In the genomic region with DNA sequence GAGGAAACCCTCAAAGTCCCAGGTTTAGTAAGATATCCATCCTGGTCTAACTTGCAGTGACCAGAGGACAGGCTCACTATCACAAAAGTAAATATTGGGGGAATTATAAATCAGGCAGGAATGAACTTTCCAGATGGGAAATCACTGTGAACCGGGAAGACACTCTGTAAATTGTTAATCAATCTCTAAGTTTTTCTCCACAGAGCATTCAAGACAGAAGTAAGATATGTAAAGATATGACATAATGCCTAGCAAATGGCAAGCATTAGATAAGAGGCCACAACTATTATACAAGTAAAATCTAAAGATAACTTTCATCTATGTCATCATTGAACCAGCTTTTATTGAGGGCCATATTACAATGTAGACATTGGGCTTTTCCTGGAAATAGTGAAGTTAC, we compare ENCODE assay signal across 29 cellular contexts.
"Had no signal": no experiment of that assay in that cellular context is flagged by ENCODE, and none has a peak within 500 bp of the region (broad histone marks: within the 10 kb centered on the region; RNA-seq: fewer than 3 reads in every experiment).

No MANE protein-coding gene starts in this region.

- FAIRE-seq: urothelium cell line had no signal

- H3K4me3 Mint-ChIP-seq: stimulated activated effector memory CD8-positive, alpha-beta T cell treated with anti-CD3 and anti-CD28 coated beads, Interleukin-12 subunit alpha, Interleukin-12 subunit beta, amount 100 ng/mL, for 72 hours; stimulated activated memory B cell treated with anti-CD40 and anti-IgM and Interleukin-4, amounts not matched to agents 10 μg/mL and 1 μg/mL and 100 μg/mL, for 72 hours; stimulated activated naive B cell treated with anti-CD40 and anti-IgM and Interleukin-4, amounts not matched to agents 10 μg/mL and 1 μg/mL and 100 μg/mL, for 72 hours; stimulated activated naive CD8-positive, alpha-beta T cell treated with anti-CD3 and anti-CD28 coated beads, Interleukin-15, amount 100 ng/mL, for 72 hours; stimulated activated naive CD8-positive, alpha-beta T cell treated with anti-CD3 and anti-CD28 coated beads, Interleukin-15, Interleukin-2, amounts not matched to agents 100 ng/mL and 50 ng/mL, for 24 hours; type B pancreatic cell had no signal

- H3K9me3 ChIP-seq: stomach, suprapubic skin, testis, thoracic aorta, thyroid gland, tibial artery, tibial nerve, transverse colon, upper lobe of left lung, upper lobe of right lung, uterus, vagina had no signal

- H3K27me3 ChIP-seq: stomach, suprapubic skin, testis, thyroid gland, tibial artery, tibial nerve, transverse colon, upper lobe of left lung, upper lobe of right lung, uterus, vagina had no signal

- H3K27ac Mint-ChIP-seq: stimulated activated effector memory CD8-positive, alpha-beta T cell treated with anti-CD3 and anti-CD28 coated beads, Interleukin-12 subunit alpha, Interleukin-12 subunit beta, amount 100 ng/mL, for 72 hours; stimulated activated memory B cell treated with anti-CD40 and anti-IgM and Interleukin-4, amounts not matched to agents 10 μg/mL and 1 μg/mL and 100 μg/mL, for 72 hours; stimulated activated naive B cell treated with anti-CD40 and anti-IgM and Interleukin-4, amounts not matched to agents 10 μg/mL and 1 μg/mL and 100 μg/mL, for 72 hours; stimulated activated naive CD8-positive, alpha-beta T cell treated with anti-CD3 and anti-CD28 coated beads, Interleukin-15, amount 100 ng/mL, for 72 hours; stimulated activated naive CD8-positive, alpha-beta T cell treated with anti-CD3 and anti-CD28 coated beads, Interleukin-15, Interleukin-2, amounts not matched to agents 100 ng/mL and 50 ng/mL, for 24 hours; type B pancreatic cell had no signal

- H3K4me3 ChIP-seq: stomach, suprapubic skin, testis, thoracic aorta, thyroid gland, tibial artery, tibial nerve, transverse colon, upper lobe of left lung, upper lobe of right lung, uterus, vagina had no signal

- H3K4me1 Mint-ChIP-seq: stimulated activated effector memory CD8-positive, alpha-beta T cell treated with anti-CD3 and anti-CD28 coated beads, Interleukin-12 subunit alpha, Interleukin-12 subunit beta, amount 100 ng/mL, for 72 hours; stimulated activated memory B cell treated with anti-CD40 and anti-IgM and Interleukin-4, amounts not matched to agents 10 μg/mL and 1 μg/mL and 100 μg/mL, for 72 hours; stimulated activated naive B cell treated with anti-CD40 and anti-IgM and Interleukin-4, amounts not matched to agents 10 μg/mL and 1 μg/mL and 100 μg/mL, for 72 hours; stimulated activated naive CD8-positive, alpha-beta T cell treated with anti-CD3 and anti-CD28 coated beads, Interleukin-15, amount 100 ng/mL, for 72 hours had no signal

- H3K27me3 Mint-ChIP-seq: stimulated activated memory B cell treated with anti-CD40 and anti-IgM and Interleukin-4, amounts not matched to agents 10 μg/mL and 1 μg/mL and 100 μg/mL, for 72 hours; stimulated activated naive B cell treated with anti-CD40 and anti-IgM and Interleukin-4, amounts not matched to agents 10 μg/mL and 1 μg/mL and 100 μg/mL, for 72 hours; stimulated activated naive CD8-positive, alpha-beta T cell treated with anti-CD3 and anti-CD28 coated beads, Interleukin-15, amount 100 ng/mL, for 72 hours; stimulated activated naive CD8-positive, alpha-beta T cell treated with anti-CD3 and anti-CD28 coated beads, Interleukin-15, Interleukin-2, amounts not matched to agents 100 ng/mL and 50 ng/mL, for 24 hours had no signal

- H3K4me1 ChIP-seq: stomach, testis, thyroid gland, tibial artery, transverse colon, upper lobe of left lung, upper lobe of right lung, uterus, vagina had no signal

- H3K36me3 Mint-ChIP-seq: stimulated activated effector memory CD8-positive, alpha-beta T cell treated with anti-CD3 and anti-CD28 coated beads, Interleukin-12 subunit alpha, Interleukin-12 subunit beta, amount 100 ng/mL, for 72 hours; stimulated activated memory B cell treated with anti-CD40 and anti-IgM and Interleukin-4, amounts not matched to agents 10 μg/mL and 1 μg/mL and 100 μg/mL, for 72 hours; stimulated activated naive B cell treated with anti-CD40 and anti-IgM and Interleukin-4, amounts not matched to agents 10 μg/mL and 1 μg/mL and 100 μg/mL, for 72 hours had no signal

- H3K36me3 ChIP-seq: stomach, suprapubic skin, thoracic aorta, thyroid gland, tibial artery, tibial nerve, transverse colon, upper lobe of left lung, upper lobe of right lung, uterus, vagina had no signal

- ATAC-seq: stimulated activated effector memory CD8-positive, alpha-beta T cell treated with anti-CD3 and anti-CD28 coated beads, Interleukin-12 subunit alpha, Interleukin-12 subunit beta, amount 100 ng/mL, for 72 hours; stimulated activated memory B cell treated with anti-CD40 and anti-IgM and Interleukin-4, amounts not matched to agents 10 μg/mL and 1 μg/mL and 100 μg/mL, for 72 hours; stimulated activated naive B cell treated with anti-CD40 and anti-IgM and Interleukin-4, amounts not matched to agents 10 μg/mL and 1 μg/mL and 100 μg/mL, for 72 hours; stimulated activated naive CD8-positive, alpha-beta T cell treated with anti-CD3 and anti-CD28 coated beads, Interleukin-15, amount 100 ng/mL, for 72 hours; stimulated activated naive CD8-positive, alpha-beta T cell treated with anti-CD3 and anti-CD28 coated beads, Interleukin-15, Interleukin-2, amounts not matched to agents 100 U/mL and 50 U/mL, for 24 hours; upper lobe of right lung had no signal

- H3K27ac ChIP-seq: stomach, suprapubic skin, testis, thoracic aorta, thyroid gland, tibial artery, tibial nerve, transverse colon, upper lobe of left lung, upper lobe of right lung, uterus, vagina had no signal

- DNase-seq: stimulated activated CD4-positive, alpha-beta T cell treated with anti-CD3 and anti-CD28 coated beads, Interleukin-2, amount 100 ng/mL, for 48 hours; stimulated activated CD4-positive, alpha-beta T cell treated with anti-CD3 and anti-CD28 coated beads, Interleukin-4, amount 100 ng/mL, for 1 hour; stimulated activated CD4-positive, alpha-beta T cell treated with anti-CD3 and anti-CD28 coated beads, Interleukin-4, amount 100 ng/mL, for 24 hours; stimulated activated CD4-positive, alpha-beta T cell treated with anti-CD3 and anti-CD28 coated beads, Interleukin-4, amount 100 ng/mL, for 4 hours; stimulated activated CD8-positive, alpha-beta memory T cell treated with anti-CD3 and anti-CD28 coated beads, Interleukin-4, amount 100 ng/mL, for 48 hours; stimulated activated naive B cell treated with anti-CD40 and anti-IgM and Interleukin-4, amounts not matched to agents 10 μg/mL and 1 μg/mL and 100 μg/mL, for 72 hours; stimulated activated naive CD4-positive, alpha-beta T cell; stimulated activated naive CD4-positive, alpha-beta T cell treated with Interleukin-2 at 50 U/mL for 16 hours; stimulated activated naive CD8-positive, alpha-beta T cell treated with anti-CD3 and anti-CD28 coated beads, Interleukin-15, amount 100 ng/mL, for 72 hours; stimulated activated naive CD8-positive, alpha-beta T cell treated with anti-CD3 and anti-CD28 coated beads, Interleukin-15, Interleukin-2, amounts not matched to agents 100 U/mL and 50 U/mL, for 24 hours; stomach; substantia nigra; testis; thyroid gland; tibial artery; transverse colon; trophoblast cell; upper lobe of left lung; upper lobe of right lung; uterus had no signal
